Comparison of ENCODE assay signal across 31 cellular contexts in the genomic region with DNA sequence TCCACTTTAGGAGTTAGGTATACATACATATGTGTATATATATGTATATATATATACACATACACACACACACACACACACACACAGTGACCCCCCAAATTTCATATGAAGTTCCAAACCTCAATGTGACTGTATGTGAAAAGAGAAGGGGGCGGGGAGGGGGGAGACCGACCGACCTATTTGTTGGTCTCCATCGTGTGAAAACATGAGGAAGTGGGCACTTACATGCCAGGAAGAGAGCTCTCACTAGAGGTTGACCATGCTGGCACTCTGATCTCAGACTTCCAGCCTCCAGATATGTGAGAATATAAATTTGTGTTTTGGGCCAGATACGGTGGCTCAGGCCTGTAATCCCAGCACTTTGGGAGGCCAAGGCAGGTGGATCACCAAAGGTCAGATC.
"Had no signal": no experiment of that assay in that cellular context is flagged by ENCODE, and none has a peak within 500 bp of the region (broad histone marks: within the 10 kb centered on the region; RNA-seq: fewer than 3 reads in every experiment).

No MANE protein-coding gene starts in this region.

- FAIRE-seq: astrocyte, bronchial epithelial cell had no signal

- H3K27me3 Mint-ChIP-seq: activated CD4-positive, alpha-beta memory T cell treated with anti-CD3 and anti-CD28 coated beads, Interleukin-2, amount 10 ng/mL, durations not matched to agents 7 days and 5 days; activated CD4-positive, alpha-beta T cell treated with anti-CD3 and anti-CD28 coated beads, Interleukin-2, amount 10 ng/mL, durations not matched to agents 7 days and 5 days; activated naive CD4-positive, alpha-beta T cell treated with anti-CD3 and anti-CD28 coated beads, Interleukin-2, amount 10 ng/mL, durations not matched to agents 7 days and 5 days; activated naive CD8-positive, alpha-beta T cell treated with anti-CD3 and anti-CD28 coated beads, Interleukin-2, amount 10 ng/mL, durations not matched to agents 7 days and 5 days; activated T-cell treated with anti-CD3 and anti-CD28 coated beads, Interleukin-2, amount 50 U/mL, for 24 hours; central memory CD8-positive, alpha-beta T cell; effector memory CD8-positive, alpha-beta T cell; T-cell had no signal

- H3K4me3 ChIP-seq: coronary artery, esophagus squamous epithelium, gastroesophageal sphincter, heart right ventricle had no signal

- ATAC-seq: activated naive CD4-positive, alpha-beta T cell treated with anti-CD3 and anti-CD28 coated beads, Interleukin-2, amount 50 U/mL, for 72 hours; activated T-cell treated with anti-CD3 and anti-CD28 coated beads, Interleukin-2, amount 50 U/mL, for 72 hours; effector memory CD8-positive, alpha-beta T cell; gastroesophageal sphincter; heart right ventricle; T-cell had no signal

- H3K4me3 Mint-ChIP-seq: activated CD4-positive, alpha-beta memory T cell treated with anti-CD3 and anti-CD28 coated beads, Interleukin-2, amount 10 ng/mL, durations not matched to agents 7 days and 5 days; activated CD4-positive, alpha-beta T cell treated with anti-CD3 and anti-CD28 coated beads, Interleukin-2, amount 10 ng/mL, durations not matched to agents 7 days and 5 days; activated naive CD4-positive, alpha-beta T cell treated with anti-CD3 and anti-CD28 coated beads, Interleukin-2, amount 10 ng/mL, durations not matched to agents 7 days and 5 days; activated naive CD8-positive, alpha-beta T cell treated with anti-CD3 and anti-CD28 coated beads, Interleukin-2, amount 10 ng/mL, durations not matched to agents 7 days and 5 days; activated T-cell treated with anti-CD3 and anti-CD28 coated beads, Interleukin-2, amount 50 U/mL, for 24 hours; activated T-cell treated with anti-CD3 and anti-CD28 coated beads, Interleukin-2, amount 50 U/mL, for 72 hours; central memory CD8-positive, alpha-beta T cell; effector memory CD8-positive, alpha-beta T cell; T-cell; T-helper 1 cell treated with Interleukin-12 subunit alpha and Interleukin-12 subunit beta and Interleukin-4 antibody, amounts not matched to agents 30 μg/mL and 1 μg/mL, for 36 hours had no signal

- H3K4me1 ChIP-seq: esophagus squamous epithelium, gastroesophageal sphincter, heart right ventricle had no signal

- H3K27me3 ChIP-seq: brain microvascular endothelial cell, esophagus squamous epithelium, gastroesophageal sphincter, heart right ventricle had no signal

- DNase-seq: activated CD4-positive, alpha-beta memory T cell treated with anti-CD3 and anti-CD28 coated beads, Interleukin-2, amount 10 ng/mL, durations not matched to agents 7 days and 5 days; activated CD4-positive, alpha-beta T cell treated with anti-CD3 and anti-CD28 coated beads for 1 hour; activated CD4-positive, alpha-beta T cell treated with anti-CD3 and anti-CD28 coated beads for 4 hours; activated CD4-positive, alpha-beta T cell treated with anti-CD3 and anti-CD28 coated beads, Interleukin-2, amount 10 ng/mL, durations not matched to agents 7 days and 5 days; activated CD4-positive, alpha-beta T cell treated with anti-CD3 and anti-CD28 coated beads, Interleukin-2, amount 50 U/mL, for 4 hours; activated CD8-positive, alpha-beta memory T cell treated with anti-CD3 and anti-CD28 coated beads, Interleukin-2, amount 50 U/mL, for 48 hours; activated gamma-delta T cell; activated naive CD4-positive, alpha-beta T cell; activated naive CD4-positive, alpha-beta T cell treated with anti-CD3 and anti-CD28 coated beads, Interleukin-2, amount 10 ng/mL, durations not matched to agents 7 days and 5 days; activated naive CD8-positive, alpha-beta T cell treated with anti-CD3 and anti-CD28 coated beads, Interleukin-2, amount 10 ng/mL, durations not matched to agents 7 days and 5 days; activated T-cell treated with anti-CD3 and anti-CD28 coated beads for 4 hours; activated T-cell treated with anti-CD3 and anti-CD28 coated beads, Interleukin-2, amount 50 U/mL, for 24 hours; activated T-cell treated with anti-CD3 and anti-CD28 coated beads, Interleukin-2, amount 50 U/mL, for 72 hours; amniotic stem cell; anterior cingulate cortex; brain microvascular endothelial cell; dermis blood vessel endothelial cell; effector CD4-positive, alpha-beta T cell; effector memory CD8-positive, alpha-beta T cell; esophagus squamous epithelium; foreskin melanocyte; heart right ventricle; T-cell; T-helper 9 cell had no signal

- H3K4me1 Mint-ChIP-seq: activated CD4-positive, alpha-beta memory T cell treated with anti-CD3 and anti-CD28 coated beads, Interleukin-2, amount 10 ng/mL, durations not matched to agents 7 days and 5 days; activated CD4-positive, alpha-beta T cell treated with anti-CD3 and anti-CD28 coated beads, Interleukin-2, amount 10 ng/mL, durations not matched to agents 7 days and 5 days; activated naive CD4-positive, alpha-beta T cell treated with anti-CD3 and anti-CD28 coated beads, Interleukin-2, amount 10 ng/mL, durations not matched to agents 7 days and 5 days; central memory CD8-positive, alpha-beta T cell had no signal

- H3K27ac ChIP-seq: brain microvascular endothelial cell, coronary artery, esophagus squamous epithelium, gastroesophageal sphincter, heart right ventricle had no signal

- H3K27ac Mint-ChIP-seq: activated CD4-positive, alpha-beta memory T cell treated with anti-CD3 and anti-CD28 coated beads, Interleukin-2, amount 10 ng/mL, durations not matched to agents 7 days and 5 days; activated CD4-positive, alpha-beta T cell treated with anti-CD3 and anti-CD28 coated beads, Interleukin-2, amount 10 ng/mL, durations not matched to agents 7 days and 5 days; activated naive CD4-positive, alpha-beta T cell treated with anti-CD3 and anti-CD28 coated beads, Interleukin-2, amount 10 ng/mL, durations not matched to agents 7 days and 5 days; activated naive CD4-positive, alpha-beta T cell treated with anti-CD3 and anti-CD28 coated beads, Interleukin-2, amount 50 U/mL, for 72 hours; activated naive CD8-positive, alpha-beta T cell treated with anti-CD3 and anti-CD28 coated beads, Interleukin-2, amount 10 ng/mL, durations not matched to agents 7 days and 5 days; activated T-cell treated with anti-CD3 and anti-CD28 coated beads, Interleukin-2, amount 50 U/mL, for 24 hours; activated T-cell treated with anti-CD3 and anti-CD28 coated beads, Interleukin-2, amount 50 U/mL, for 72 hours; effector memory CD8-positive, alpha-beta T cell; T-cell; T-helper 1 cell treated with Interleukin-12 subunit alpha and Interleukin-12 subunit beta and Interleukin-4 antibody, amounts not matched to agents 30 μg/mL and 1 μg/mL, for 36 hours had no signal
